ENCODE assay signal across 10 cellular contexts in genomic region chr4:154579927-154580326, GRCh38. TPM values are rescaled to one million over a fixed set of nuclear protein-coding genes. Genes with fewer than 3 reads are reported as not detected.
"Had no signal": no experiment of that assay in that cellular context is flagged by ENCODE, and none has a peak within 500 bp of the region (broad histone marks: within the 10 kb centered on the region; RNA-seq: fewer than 3 reads in every experiment).

No MANE protein-coding gene starts in this region.

- H3K4me2 ChIP-seq: KMS-11 had no signal

- H3K27ac ChIP-seq: HL-60, KMS-11 had no signal

- H3K4me3 ChIP-seq: K562 had no signal

- ATAC-seq: K562 had no signal

- FAIRE-seq: HTR-8/SVneo, K562 had no signal

- DNase-seq: IMR-90, KBM-7, KG1 had no signal

- H3K9ac ChIP-seq: KMS-11 had no signal

RNA-seq across cellular contexts. Expression of gene FGA, which starts 10.6 kb away (rescaled TPM):
- total RNA-seq: HT-29, HT1080, IMR-90 had no signal
- polyA plus RNA-seq: IgD-negative memory B cell, IMR-90 had no signal

RNA-seq across cellular contexts. Expression of gene FGB, which starts 17.1 kb away (rescaled TPM):
- total RNA-seq: HT-29, HT1080, IMR-90 had no signal
- polyA plus RNA-seq: IgD-negative memory B cell, IMR-90 had no signal

RNA-seq across cellular contexts. Expression of gene FGG, which starts 32.5 kb away (rescaled TPM):
- total RNA-seq: HT-29, IMR-90 had no signal
- polyA plus RNA-seq: IgD-negative memory B cell, IMR-90 had no signal
